In the genomic region with DNA sequence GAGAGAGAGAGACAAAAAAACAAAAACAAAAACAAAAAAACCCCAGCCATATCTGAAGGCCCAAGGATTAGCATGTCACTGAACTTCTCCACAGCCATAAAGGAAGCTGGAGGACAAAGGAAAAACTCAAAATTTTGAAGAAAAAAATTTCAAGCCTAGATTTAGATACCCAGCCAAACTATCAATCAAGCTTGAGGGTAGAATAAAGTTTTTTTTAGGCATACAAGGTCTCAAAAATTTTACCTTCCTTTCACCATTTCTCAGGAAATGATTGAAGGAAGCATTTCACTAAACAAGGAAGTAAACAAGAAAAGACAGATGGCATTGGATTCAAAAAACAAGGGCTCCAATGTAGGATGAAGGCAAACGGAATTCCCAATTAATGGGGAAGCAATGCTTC, we compare ENCODE assay signal across 9 cellular contexts. TPM values are rescaled to one million over a fixed set of nuclear protein-coding genes. Genes with fewer than 3 reads are reported as not detected.
"Had no signal": no experiment of that assay in that cellular context is flagged by ENCODE, and none has a peak within 500 bp of the region (broad histone marks: within the 10 kb centered on the region; RNA-seq: fewer than 3 reads in every experiment).

No MANE protein-coding gene starts in this region.

- FAIRE-seq: G401.6, GM12878, GM12891, GM12892, GM18507, GM19239 had no signal

- ATAC-seq: GM12878 had no signal

- H3K4me3 ChIP-seq: GM12878 had no signal

- DNase-seq: GDM1, GF-D8 had no signal

RNA-seq across cellular contexts. Expression of a gene that starts 52.1 kb away (rescaled TPM):
- total RNA-seq: G401 had no signal
